Comparison of ENCODE assay signal across 16 cellular contexts in the genomic region with DNA sequence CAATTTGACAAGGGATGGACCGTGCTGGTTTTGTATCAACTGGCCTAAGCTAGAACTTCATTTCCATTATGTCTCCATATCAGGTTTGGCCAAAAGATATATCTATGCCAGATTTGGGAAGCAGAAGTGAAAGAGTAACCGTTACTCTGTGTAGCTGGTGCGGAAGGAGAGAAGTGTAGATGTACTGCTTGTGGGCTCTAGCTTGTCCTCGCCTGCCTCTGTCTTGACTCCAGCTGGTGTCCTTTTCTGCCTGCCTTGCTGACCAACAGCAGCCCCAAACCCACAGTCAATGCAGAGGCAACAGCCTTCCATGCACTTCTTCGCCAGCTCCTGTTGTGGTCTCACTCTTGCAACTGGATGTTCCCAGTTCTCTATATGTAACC.
"Had no signal": no experiment of that assay in that cellular context is flagged by ENCODE, and none has a peak within 500 bp of the region (broad histone marks: within the 10 kb centered on the region; RNA-seq: fewer than 3 reads in every experiment).

No MANE protein-coding gene starts in this region.

- H3K9me3 ChIP-seq: esophagus squamous epithelium, upper lobe of left lung had no signal

- H3K4me1 ChIP-seq: esophagus squamous epithelium, left ventricle myocardium inferior, upper lobe of left lung had no signal

- H3K27ac ChIP-seq: brain microvascular endothelial cell, coronary artery, esophagus squamous epithelium, left ventricle myocardium inferior, upper lobe of left lung had no signal

- FAIRE-seq: kidney, small intestine had no signal

- ATAC-seq: natural killer cell treated with Interleukin-12 subunit alpha and Interleukin-12 subunit beta and Interleukin-15 and Interleukin-18, amount 100 ng/mL, for 72 hours; stimulated activated naive CD8-positive, alpha-beta T cell treated with anti-CD3 and anti-CD28 coated beads, Interleukin-15, Interleukin-2, amounts not matched to agents 100 U/mL and 50 U/mL, for 24 hours had no signal

- DNase-seq: activated B cell treated with CpG ODN at 0.5 μM for 24 hours; activated CD4-positive, alpha-beta T cell treated with anti-CD3 and anti-CD28 coated beads for 48 hours; activated CD8-positive, alpha-beta memory T cell treated with anti-CD3 and anti-CD28 coated beads, Interleukin-2, amount 50 U/mL, for 48 hours; activated naive CD4-positive, alpha-beta T cell treated with Interleukin-2 at 50 U/mL for 16 hours; anterior cingulate cortex; brain microvascular endothelial cell; esophagus squamous epithelium; kidney; left ventricle myocardium inferior; small intestine; stimulated activated CD4-positive, alpha-beta T cell treated with anti-CD3 and anti-CD28 coated beads, Interleukin-4, amount 100 ng/mL, for 24 hours; stimulated activated naive CD8-positive, alpha-beta T cell treated with anti-CD3 and anti-CD28 coated beads, Interleukin-15, Interleukin-2, amounts not matched to agents 100 U/mL and 50 U/mL, for 24 hours; T-helper 2 cell had no signal

- H3K27me3 ChIP-seq: brain microvascular endothelial cell, esophagus squamous epithelium, upper lobe of left lung had no signal

- H3K36me3 ChIP-seq: brain microvascular endothelial cell, esophagus squamous epithelium, left ventricle myocardium inferior, upper lobe of left lung had no signal

- H3K4me3 ChIP-seq: coronary artery, esophagus squamous epithelium, left ventricle myocardium inferior, upper lobe of left lung had no signal
